Comparison of ENCODE assay signal across 17 cellular contexts in genomic region chr15:96565266-96565665, GRCh38.
DNase-seq lines count a peak whose midpoint lies in the region; TF ChIP-seq lines count a peak whose summit lies in the region.
"Had no signal": no experiment of that assay in that cellular context is flagged by ENCODE, and none has a peak within 500 bp of the region (broad histone marks: within the 10 kb centered on the region; RNA-seq: fewer than 3 reads in every experiment).

No MANE protein-coding gene starts in this region.

- DNase-seq in ELR (ENCODE audit: low read depth) = peak; percentile 8
- peak; percentile 52 for DNase-seq in RWPE1 (ENCODE audit: low spot score)
- peak; percentile 91 for DNase-seq in epithelial cell of esophagus (ENCODE audit: low read depth)
- DNase-seq in myocyte (ENCODE audit: low read depth) = peak; percentile 50
- no peak for DNase-seq in activated naive CD4-positive, alpha-beta T cell treated with Interleukin-2 at 50 U/mL for 16 hours
- no peak for DNase-seq in stimulated activated naive CD4-positive, alpha-beta T cell treated with Interleukin-2 at 50 U/mL for 16 hours (lab: John Stamatoyannopoulos, UW)
- DNase-seq in amygdala (lab: John Stamatoyannopoulos, UW) = no peak
- DNase-seq: Calu3, DMS79 treated with DMSO at 0.1 percent for 48 hours, H7, KBM-7, NCI-H1048, NCI-H1417, NCI-H1694, NCI-H2029 treated with DMSO at 0.1 percent for 48 hours, NCI-H2227 treated with DMSO at 0.1 percent for 48 hours, NCI-H526 treated with DMSO at 0.1 percent for 48 hours had no signal

- TF ChIP-seq CTCF in RWPE1 (conservative IDR thresholded peaks at IDR 0.05; ENCODE audit: low read depth) (no peak), epithelial cell of esophagus (IDR thresholded peaks at IDR 0.05; ENCODE audit: insufficient read depth, low read depth, low read length, missing control alignments) (no peak)

- no peak overlapping the region for H3K27ac ChIP-seq in RWPE1

- CTCF ChIA-PET in RWPE1 (lab: Yijun Ruan, JAX) = interaction anchor here (0.7 kb wide), 1 partner anchor 20 kb away, joined by 7 read pairs; no protein-coding TSS in a partner anchor

- H3K4me3 ChIP-seq in epithelial cell of esophagus (ENCODE audit: low read length) = no peak overlapping the region

- POLR2A ChIA-PET in RWPE1 (lab: Yijun Ruan, JAX; ENCODE audit: low non-redundant PET) = no interaction called here

Comparison
In these comparisons a context has a peak if more than half of its experiments do, and no peak if none do; other contexts are left out.
1. DNase-seq: peak in ELR (single experiment), RWPE1 (single experiment), epithelial cell of esophagus (single experiment) and myocyte (single experiment); none in activated naive CD4-positive, alpha-beta T cell treated with Interleukin-2 at 50 U/mL for 16 hours (single experiment), stimulated activated naive CD4-positive, alpha-beta T cell treated with Interleukin-2 at 50 U/mL for 16 hours (single experiment) and amygdala (0 of 56).